ENCODE assay signal across 18 cellular contexts in genomic region chr17:37610971-37611370, GRCh38. TPM values are rescaled to one million over a fixed set of nuclear protein-coding genes. Genes with fewer than 3 reads are reported as not detected.
DNase-seq lines count a peak whose midpoint lies in the region; ATAC-seq, FAIRE-seq and TF ChIP-seq lines count a peak whose summit lies in the region.
"Had no signal": no experiment of that assay in that cellular context is flagged by ENCODE, and none has a peak within 500 bp of the region (broad histone marks: within the 10 kb centered on the region; RNA-seq: fewer than 3 reads in every experiment).

No MANE protein-coding gene starts in this region.

- peaks cover 1 to 21% of the 10 kb centered on the region in 2 experiments; a peak in 2 of 5 replicates for H3K36me3 ChIP-seq in HepG2 (replicated peaks in 1 of 2; ENCODE audit: control insufficient read depth in 1 of 2, insufficient read depth in 2 of 2, low read length in 2 of 2)
- peaks cover 4 to 12% (median 4%) of the 10 kb centered on the region in 4 donors for H3K36me3 ChIP-seq in right lobe of liver

- no peak for DNase-seq in HepG2 (ENCODE audit: low spot score)
- no peak for DNase-seq in right lobe of liver
- peak; percentile 21 for DNase-seq in RKO (ENCODE audit: low spot score)
- peak; percentile 23 for DNase-seq in medulla oblongata (ENCODE audit: extremely low spot score)
- no peak for DNase-seq in mucosa of gallbladder (ENCODE audit: low spot score)
- no peak for DNase-seq in dorsolateral prefrontal cortex
- DNase-seq: activated CD4-positive, alpha-beta memory T cell treated with anti-CD3 and anti-CD28 coated beads for 36 hours; activated naive CD4-positive, alpha-beta T cell treated with Interleukin-2 at 50 U/mL for 16 hours; NCI-H446 treated with DMSO at 0.1 percent for 48 hours; Peyer's patch; retina; stimulated activated CD4-positive, alpha-beta T cell treated with anti-CD3 and anti-CD28 coated beads, Interleukin-2, amount 100 ng/mL, for 24 hours; stimulated activated CD8-positive, alpha-beta memory T cell treated with anti-CD3 and anti-CD28 coated beads, Interleukin-4, amount 100 ng/mL, for 48 hours; T-helper 9 cell; upper lobe of left lung had no signal

- H3K4me1 ChIP-seq in HepG2 (ENCODE audit: insufficient read depth, low read length) (peaks cover 22% of the 10 kb centered on the region), right lobe of liver (peaks cover 0 to 3% (median 0%) of the 10 kb centered on the region in 4 donors)

- H4K20me1 ChIP-seq in HepG2 (ENCODE audit: insufficient read depth, low read length) = no peaks in the 10 kb centered on the region; the same call in 1 of the 2 replicates
- H4K20me1 ChIP-seq: BLaER1 had no signal

- H2AFZ ChIP-seq in HepG2 (ENCODE audit: low read length) = no peak overlapping the region

- no peak for TF ChIP-seq RAD21 in HepG2 (CRISPR knock-in tag; IDR thresholded peaks at IDR 0.05)

- no peak for TF ChIP-seq CTCF in HepG2 (CRISPR knock-in tag; IDR thresholded peaks at IDR 0.05)
- no peak for TF ChIP-seq CTCF in right lobe of liver (IDR thresholded peaks at IDR 0.05)
- no peak for TF ChIP-seq CTCF in dorsolateral prefrontal cortex (IDR thresholded peaks at IDR 0.05 in 54 of 56, conservative IDR thresholded peaks at IDR 0.05 in 2 of 56; ENCODE audit: low read depth in 1 of 56, partially characterized antibody in 56 of 56)

- POLR2A ChIA-PET in HepG2 (lab: Yijun Ruan, JAX) = interaction anchor here (0.6 to 0.7 kb wide), 2 partner anchors 33 to 205 kb away, joined by 3 to 4 read pairs; partner anchors contain the start of gene DDX52

- BruUV-seq in HepG2 (replicated peaks; lab: Mats Ljungman, UMichigan) = no TSS peak

- FAIRE-seq in HepG2 (lab: Jason Lieb, UNC) = no peak

- no peak overlapping the region for H3K4me2 ChIP-seq in HepG2 (ENCODE audit: low read depth, low read length)
- H3K4me2 ChIP-seq: BLaER1 had no signal

- no peaks in the 10 kb centered on the region for H3K9me3 ChIP-seq in HepG2 (ENCODE audit: low read length)
- no peaks in the 10 kb centered on the region for H3K9me3 ChIP-seq in right lobe of liver
- H3K9me3 ChIP-seq: BLaER1, Peyer's patch, upper lobe of left lung had no signal

- H3K4me3 ChIP-seq in HepG2 (replicated peaks in 1 of 3; ENCODE audit: insufficient read depth in 1 of 3, low read depth in 2 of 3, low read length in 3 of 3) (no peak overlapping the region), right lobe of liver (no peak overlapping the region), dorsolateral prefrontal cortex (no peak overlapping the region)
- H3K4me3 ChIP-seq: BLaER1, Peyer's patch, upper lobe of left lung had no signal

- 100% methylated on average over 1 of the region's 1 CpG for WGBS in HepG2 (ENCODE audit: low lambda C conversion rate)
- WGBS in right lobe of liver (ENCODE audit: insufficient coverage, low coverage, low lambda C conversion rate, missing lambda C conversion rate) = 80% methylated on average over 1 of the region's 1 CpG

- no peaks in the 10 kb centered on the region for H3K27me3 ChIP-seq in HepG2 (ENCODE audit: control insufficient read depth in 1 of 2, insufficient read depth in 2 of 2, low read length in 2 of 2)
- no peaks in the 10 kb centered on the region for H3K27me3 ChIP-seq in right lobe of liver
- no peaks in the 10 kb centered on the region for H3K27me3 ChIP-seq in dorsolateral prefrontal cortex
- H3K27me3 ChIP-seq: BLaER1, Peyer's patch, upper lobe of left lung had no signal

- ATAC-seq in HepG2 (no peak), right lobe of liver (no peak), HG02973 (IDR thresholded peaks at IDR 0.05; ENCODE audit: unreplicated experiment) (no peak), GM21447 (IDR thresholded peaks at IDR 0.05; ENCODE audit: unreplicated experiment) (no peak)

- CTCF ChIA-PET in HepG2 (lab: Yijun Ruan, JAX; ENCODE audit: low intra/inter-chr PET ratio, low total read pairs) = no interaction called here

- H3K79me2 ChIP-seq in HepG2 (ENCODE audit: insufficient read depth, low read length) = peaks cover 16% of the 10 kb centered on the region

- intact Hi-C loops in HepG2 (cut with micrococcal nuclease; ENCODE audit: unreplicated experiment) = no loop called here
- intact Hi-C loops in right lobe of liver (cut with DNase I) = no loop called here
- intact Hi-C loops in dorsolateral prefrontal cortex (cut with DNase I) = no loop called here

- TF ChIP-seq EP300 in HepG2 (IDR thresholded peaks at IDR 0.05; ENCODE audit: low read depth in 2 of 2, low read length in 2 of 2) = no peak
- TF ChIP-seq EP300 in HepG2 (CRISPR knock-in tag; IDR thresholded peaks at IDR 0.05; ENCODE audit: borderline replicate concordance) = no peak

- no peak overlapping the region for H3K9ac ChIP-seq in HepG2 (ENCODE audit: insufficient read depth, low read depth, low read length)
- H3K9ac ChIP-seq: BLaER1 had no signal

- in situ Hi-C loops in HepG2 (cut with HindIII; ENCODE audit: extremely low pct_ligation_motif_present, low pct_unique_long_range_greater_than_20kb) = no loop called here

- TF ChIP-seq POLR2A in HepG2 (IDR thresholded peaks at IDR 0.05; ENCODE audit: insufficient read depth in 1 of 2, low read depth in 2 of 2, low read length in 2 of 2) (no peak), right lobe of liver (IDR thresholded peaks at IDR 0.05) (no peak)

- H3K27ac ChIP-seq in HepG2 (ENCODE audit: extremely low read length, insufficient read depth, low read length) (no peak overlapping the region), right lobe of liver (no peak overlapping the region), dorsolateral prefrontal cortex (peak overlapping the region in 28 of 59 donors; percentile 0 to 97 (median 60))
- H3K27ac ChIP-seq: Peyer's patch, upper lobe of left lung had no signal

TF ChIP-seq in HepG2, 621 proteins besides CTCF, POLR2A, EP300 and RAD21:
- TF ChIP-seq DNMT1 (CRISPR knock-in tag; IDR thresholded peaks at IDR 0.05) = no peak
- no peak for TF ChIP-seq FOSL2 (CRISPR knock-in tag; IDR thresholded peaks at IDR 0.05)
- peak; percentile 72 for TF ChIP-seq RBM22 (optimal IDR thresholded peaks at IDR 0.05; ENCODE audit: low read length)

RNA-seq across cellular contexts. Expression of gene SYNRG, which starts 1.8 kb away (rescaled TPM):
- total RNA-seq in HepG2 (2016; rRNA removed; fragmentation: Illumina TruSeq; extraction: Trizol) (8.7 and 15.4 TPM in 2 replicates), right lobe of liver (10 to 100 TPM in 5 of 6 experiments, 1 to 10 TPM in 1; 9.0 to 16.2 (median 15.0) TPM), mucosa of gallbladder (42.1 TPM), dorsolateral prefrontal cortex (10 to 100 TPM; 40.6 to 67.2 (median 51.6) TPM)
- total RNA-seq in HepG2 (2016; cell fraction: cytosol; rRNA removed; fragmentation: Illumina TruSeq; extraction: Trizol; ENCODE audit: low read depth) = 5.2 and 5.9 TPM in 2 replicates
- total RNA-seq in HepG2 (2016; cell fraction: insoluble cytoplasmic fraction; rRNA removed; fragmentation: Illumina TruSeq; extraction: Trizol) = 7.4 and 13.5 TPM in 2 replicates
- total RNA-seq in HepG2 (2016; cell fraction: membrane; rRNA removed; fragmentation: Illumina TruSeq; extraction: Trizol) = 5.7 and 6.1 TPM in 2 replicates
- 13.0 and 13.2 TPM in 2 replicates for total RNA-seq in HepG2 (2016; cell fraction: nucleus; rRNA removed; fragmentation: Illumina TruSeq; extraction: Trizol)
- 7.3 and 9.3 TPM in 2 replicates for polyA plus RNA-seq in HepG2 (2011; rRNA removed)
- 4.3 and 6.2 TPM in 2 replicates for polyA plus RNA-seq in HepG2 (2011; cell fraction: cytosol; rRNA removed)
- 10.9 and 12.4 TPM in 2 replicates for polyA plus RNA-seq in HepG2 (2011; cell fraction: nucleus; rRNA removed)
- polyA plus RNA-seq in HepG2 (2012) = 8.9 and 10.7 TPM in 2 replicates
- 0.62 and 0.75 TPM in 2 replicates for polyA plus RNA-seq in HepG2 (2016; cell fraction: cytosol; fragmentation: Illumina TruSeq; extraction: Trizol; ENCODE audit: low read depth)
- polyA plus RNA-seq in HepG2 (2016; cell fraction: insoluble cytoplasmic fraction; fragmentation: Illumina TruSeq; extraction: Trizol; ENCODE audit: low read depth) = 10.1 and 12.7 TPM in 2 replicates
- 1.2 and 1.5 TPM in 2 replicates for polyA plus RNA-seq in HepG2 (2016; cell fraction: membrane; fragmentation: Illumina TruSeq; extraction: Trizol; ENCODE audit: low read depth)
- 17.1 TPM in 2 replicates for polyA plus RNA-seq in HepG2 (2016; cell fraction: nucleus; fragmentation: Illumina TruSeq; extraction: Trizol; ENCODE audit: insufficient read depth, low read depth)
- 32.6 and 35.9 TPM in 2 replicates for polyA minus RNA-seq in HepG2 (2011; rRNA and poly(A)+ RNA removed; ENCODE audit: low replicate concordance)
- 12.0 and 15.9 TPM in 2 replicates for polyA minus RNA-seq in HepG2 (2011; cell fraction: cytosol; rRNA and poly(A)+ RNA removed)
- 30.4 and 35.7 TPM in 2 replicates for polyA minus RNA-seq in HepG2 (2011; cell fraction: nucleus; rRNA and poly(A)+ RNA removed)

RNA-seq across cellular contexts. Expression of gene DDX52, which starts 32.3 kb away (rescaled TPM):
- 36.1 and 41.4 TPM in 2 replicates for total RNA-seq in HepG2 (2016; rRNA removed; fragmentation: Illumina TruSeq; extraction: Trizol)
- 3.2 and 3.8 TPM in 2 replicates for total RNA-seq in HepG2 (2016; cell fraction: cytosol; rRNA removed; fragmentation: Illumina TruSeq; extraction: Trizol; ENCODE audit: low read depth)
- 32.4 and 35.5 TPM in 2 replicates for total RNA-seq in HepG2 (2016; cell fraction: insoluble cytoplasmic fraction; rRNA removed; fragmentation: Illumina TruSeq; extraction: Trizol)
- total RNA-seq in HepG2 (2016; cell fraction: membrane; rRNA removed; fragmentation: Illumina TruSeq; extraction: Trizol) = 7.0 and 8.2 TPM in 2 replicates
- 28.1 and 32.8 TPM in 2 replicates for total RNA-seq in HepG2 (2016; cell fraction: nucleus; rRNA removed; fragmentation: Illumina TruSeq; extraction: Trizol)
- 6.8 and 8.9 TPM in 2 replicates for polyA plus RNA-seq in HepG2 (2011; rRNA removed)
- polyA plus RNA-seq in HepG2 (2011; cell fraction: cytosol; rRNA removed) = 3.8 and 4.9 TPM in 2 replicates
- polyA plus RNA-seq in HepG2 (2011; cell fraction: nucleus; rRNA removed) = 10.2 and 15.6 TPM in 2 replicates
- 9.8 and 12.1 TPM in 2 replicates for polyA plus RNA-seq in HepG2 (2012)
- polyA plus RNA-seq in HepG2 (2016; cell fraction: cytosol; fragmentation: Illumina TruSeq; extraction: Trizol; ENCODE audit: low read depth) = 1.5 TPM in 2 replicates
- 26.1 and 28.9 TPM in 2 replicates for polyA plus RNA-seq in HepG2 (2016; cell fraction: insoluble cytoplasmic fraction; fragmentation: Illumina TruSeq; extraction: Trizol; ENCODE audit: low read depth)
- polyA plus RNA-seq in HepG2 (2016; cell fraction: membrane; fragmentation: Illumina TruSeq; extraction: Trizol; ENCODE audit: low read depth) = 3.2 and 3.6 TPM in 2 replicates
- 32.6 and 38.8 TPM in 2 replicates for polyA plus RNA-seq in HepG2 (2016; cell fraction: nucleus; fragmentation: Illumina TruSeq; extraction: Trizol; ENCODE audit: insufficient read depth, low read depth)
- 11.5 and 16.2 TPM in 2 replicates for polyA minus RNA-seq in HepG2 (2011; rRNA and poly(A)+ RNA removed; ENCODE audit: low replicate concordance)
- polyA minus RNA-seq in HepG2 (2011; cell fraction: cytosol; rRNA and poly(A)+ RNA removed) = 6.5 and 8.3 TPM in 2 replicates
- polyA minus RNA-seq in HepG2 (2011; cell fraction: nucleus; rRNA and poly(A)+ RNA removed) = 35.7 and 37.2 TPM in 2 replicates
- total RNA-seq in right lobe of liver = 10 to 100 TPM; 11.8 to 14.4 (median 13.1) TPM
- 21.7 TPM for total RNA-seq in mucosa of gallbladder
- total RNA-seq in dorsolateral prefrontal cortex = 10 to 100 TPM; 12.7 to 29.4 (median 20.7) TPM

Comparison
In these comparisons a context has a peak if more than half of its experiments do, and no peak if none do; other contexts are left out.
1. DNase-seq: peak in RKO (single experiment) and medulla oblongata (single experiment); none in HepG2 (single experiment), right lobe of liver (0 of 3), mucosa of gallbladder (single experiment) and dorsolateral prefrontal cortex (0 of 10).